In genomic region chr5:57166250-57166649, GRCh38 we compare ENCODE assay signal across 1 cellular context.
A peak's percentile ranks its signal among the peaks of the same experiment; 100 is the strongest.
TF ChIP-seq lines count a peak whose summit lies in the region.

No MANE protein-coding gene starts in this region.

TF ChIP-seq in GM12878, 131 proteins besides CTCF, POLR2A, EP300 and RAD21 (continued from another document):
- TF ChIP-seq PRDM15 (CRISPR knock-in tag; IDR thresholded peaks at IDR 0.05) (no peak), ATF7 (IDR thresholded peaks at IDR 0.05; ENCODE audit: low read depth) (peak; percentile 26; the same call in 1 of the 2 replicates), RUNX3 (IDR thresholded peaks at IDR 0.05; ENCODE audit: low read length) (peak; percentile 5; the same call in 1 of the 2 replicates), NBN (IDR thresholded peaks at IDR 0.05) (no peak), IKZF1 (conservative IDR thresholded peaks at IDR 0.05) (peak; percentile 46), ZNF687 (IDR thresholded peaks at IDR 0.05) (no peak), IKZF2 (IDR thresholded peaks at IDR 0.05) (peak; percentile 29 to 57; a peak in 2 of 4 replicates), ZNF24 (IDR thresholded peaks at IDR 0.05) (0 out of 2 replicates have a peak, but pooled peaks have one; percentile 10), LARP7 (IDR thresholded peaks at IDR 0.05) (no peak), YY1 (IDR thresholded peaks at IDR 0.05; ENCODE audit: low read depth, low read length) (no peak), ESRRA (IDR thresholded peaks at IDR 0.05; ENCODE audit: low read length) (no peak), BCLAF1 (IDR thresholded peaks at IDR 0.05) (no peak), SPI1 (IDR thresholded peaks at IDR 0.05; ENCODE audit: borderline replicate concordance, insufficient read depth, low read depth, low read length) (peak; percentile 61; the same call in 1 of the 2 replicates), FOS (IDR thresholded peaks at IDR 0.05; ENCODE audit: borderline replicate concordance, extremely low read depth, insufficient read length) (no peak), NKRF (conservative IDR thresholded peaks at IDR 0.05) (no peak), SREBF2 (IDR thresholded peaks at IDR 0.05; ENCODE audit: low read length) (no peak)
